Comparison of ENCODE assay signal across 13 cellular contexts in genomic region chr6:144217797-144218196, GRCh38.
A peak's percentile ranks its signal among the peaks of the same experiment; 100 is the strongest.
DNase-seq lines count a peak whose midpoint lies in the region; ATAC-seq and TF ChIP-seq lines count a peak whose summit lies in the region.
"Had no signal": no experiment of that assay in that cellular context is flagged by ENCODE, and none has a peak within 500 bp of the region (broad histone marks: within the 10 kb centered on the region; RNA-seq: fewer than 3 reads in every experiment).

No MANE protein-coding gene starts in this region.

- ATAC-seq in heart left ventricle (no peak), GM19455 (IDR thresholded peaks at IDR 0.05; ENCODE audit: unreplicated experiment) (no peak)
- ATAC-seq in naive thymus-derived CD8-positive, alpha-beta T cell: no peak

- H3K9me3 Mint-ChIP-seq in activated naive CD8-positive, alpha-beta T cell treated with anti-CD3 and anti-CD28 coated beads for 36 hours: peaks cover 8% of the 10 kb centered on the region
- H3K9me3 Mint-ChIP-seq in naive thymus-derived CD8-positive, alpha-beta T cell: peaks cover 0 to 7% (median 2%) of the 10 kb centered on the region in 9 donors

- POLR2A ChIA-PET in naive thymus-derived CD8-positive, alpha-beta T cell (lab: Charles Lee): interaction anchor here (0.7 to 1.5 kb wide), 3 partner anchors 116 to 154 kb away, joined by 3 to 4 read pairs (median 4); no protein-coding TSS in a partner anchor

- TF ChIP-seq CTCF in right atrium auricular region (IDR thresholded peaks at IDR 0.05) (no peak), heart left ventricle (IDR thresholded peaks at IDR 0.05) (no peak), uterus (IDR thresholded peaks at IDR 0.05) (no peak)

- intact Hi-C loops in heart left ventricle (cut with DNase I) (loop anchor here (1.0 to 10.0 kb wide), 16 partner anchors 45 to 267 kb away; partner anchors contain the start of genes STX11 (in 5 of the 10) and UTRN (in 4 of the 10)), uterus (cut with DNase I; ENCODE audit: low total_unique reads) (loop anchor here (5.0 to 10.0 kb wide), 2 partner anchors 67 to 265 kb away; partner anchors contain the start of gene UTRN)

- peaks cover 2% of the 10 kb centered on the region for H3K36me3 Mint-ChIP-seq in activated naive CD8-positive, alpha-beta T cell treated with anti-CD3 and anti-CD28 coated beads for 36 hours
- H3K36me3 Mint-ChIP-seq in naive thymus-derived CD8-positive, alpha-beta T cell: peaks cover 0 to 6% (median 3%) of the 10 kb centered on the region in 3 donors

- DNase-seq in right atrium auricular region (ENCODE audit: low spot score): no peak
- DNase-seq in heart left ventricle: no peak
- no peak for DNase-seq in activated naive CD8-positive, alpha-beta T cell treated with anti-CD3 and anti-CD28 coated beads for 36 hours
- DNase-seq in naive thymus-derived CD8-positive, alpha-beta T cell: no peak
- DNase-seq in uterus: no peak
- DNase-seq in HAP-1 (ENCODE audit: low spot score in 2 of 2): no peak
- DNase-seq in GF-D8 (lab: John Stamatoyannopoulos, UW): no peak
- DNase-seq: activated CD4-positive, alpha-beta memory T cell treated with anti-CD3 and anti-CD28 coated beads, Interleukin-2, amount 10 ng/mL, durations not matched to agents 7 days and 5 days; activated effector memory CD4-positive, alpha-beta T cell treated with Interleukin-2 at 50 U/mL for 16 hours; stimulated activated CD4-positive, alpha-beta T cell treated with anti-CD3 and anti-CD28 coated beads, Interleukin-4, amount 100 ng/mL, for 4 hours had no signal

- no peaks in the 10 kb centered on the region for H3K36me3 ChIP-seq in right atrium auricular region
- H3K36me3 ChIP-seq in heart left ventricle: no peaks in the 10 kb centered on the region
- no peaks in the 10 kb centered on the region for H3K36me3 ChIP-seq in uterus
- no peaks in the 10 kb centered on the region for H3K36me3 ChIP-seq in HAP-1 (replicated peaks)
- H3K36me3 ChIP-seq: BLaER1 had no signal

- no peaks in the 10 kb centered on the region for H3K27me3 ChIP-seq in right atrium auricular region
- H3K27me3 ChIP-seq in heart left ventricle: no peaks in the 10 kb centered on the region
- no peaks in the 10 kb centered on the region for H3K27me3 ChIP-seq in uterus
- H3K27me3 ChIP-seq in HAP-1 (ENCODE audit: low read depth): no peaks in the 10 kb centered on the region
- H3K27me3 ChIP-seq: BLaER1 had no signal

- H3K4me1 ChIP-seq in right atrium auricular region (peaks cover 0 to 18% of the 10 kb centered on the region in 2 donors), heart left ventricle (peaks cover 0 to 25% (median 13%) of the 10 kb centered on the region in 12 donors), uterus (peaks cover 0 to 4% of the 10 kb centered on the region in 2 donors), HAP-1 (peaks cover 6% of the 10 kb centered on the region)

- H3K27ac ChIP-seq in right atrium auricular region: peak overlapping the region; percentile 92 to 95
- peak overlapping the region in 6 of 12 donors; percentile 37 to 100 (median 96) for H3K27ac ChIP-seq in heart left ventricle
- peak overlapping the region; percentile 94 to 98 for H3K27ac ChIP-seq in uterus
- H3K27ac ChIP-seq: BLaER1, KMS-11 had no signal

- no peak overlapping the region for H3K4me3 ChIP-seq in right atrium auricular region
- no peak overlapping the region for H3K4me3 ChIP-seq in heart left ventricle
- H3K4me3 ChIP-seq in uterus: no peak overlapping the region
- H3K4me3 ChIP-seq in HAP-1: no peak overlapping the region
- H3K4me3 ChIP-seq: BLaER1 had no signal

- H3K27me3 Mint-ChIP-seq in activated naive CD8-positive, alpha-beta T cell treated with anti-CD3 and anti-CD28 coated beads for 36 hours: peaks cover 6% of the 10 kb centered on the region
- H3K27me3 Mint-ChIP-seq in naive thymus-derived CD8-positive, alpha-beta T cell: peaks cover 0 to 7% (median 0%) of the 10 kb centered on the region in 5 donors

- no peaks in the 10 kb centered on the region for H3K9me3 ChIP-seq in right atrium auricular region
- H3K9me3 ChIP-seq in heart left ventricle: peaks cover 0 to 6% (median 0%) of the 10 kb centered on the region in 12 donors
- no peaks in the 10 kb centered on the region for H3K9me3 ChIP-seq in uterus
- no peaks in the 10 kb centered on the region for H3K9me3 ChIP-seq in HAP-1

- TF ChIP-seq POLR2A in heart left ventricle (IDR thresholded peaks at IDR 0.05): no peak
- TF ChIP-seq POLR2A in uterus (IDR thresholded peaks at IDR 0.05): no peak

- in situ Hi-C loops in HAP-1 (cut with MboI; ENCODE audit: low sequenced_read_pairs): no loop called here

- peaks cover 33% of the 10 kb centered on the region for H3K4me1 Mint-ChIP-seq in activated naive CD8-positive, alpha-beta T cell treated with anti-CD3 and anti-CD28 coated beads for 36 hours
- H3K4me1 Mint-ChIP-seq in naive thymus-derived CD8-positive, alpha-beta T cell: peaks cover 29 to 42% (median 37%) of the 10 kb centered on the region in 4 donors

- no peak overlapping the region for H3K4me3 Mint-ChIP-seq in activated naive CD8-positive, alpha-beta T cell treated with anti-CD3 and anti-CD28 coated beads for 36 hours
- H3K4me3 Mint-ChIP-seq in naive thymus-derived CD8-positive, alpha-beta T cell: peak overlapping the region in 9 of 10 donors; percentile 33 to 99 (median 95)

- H3K27ac Mint-ChIP-seq in activated naive CD8-positive, alpha-beta T cell treated with anti-CD3 and anti-CD28 coated beads for 36 hours: peak overlapping the region; percentile 6
- H3K27ac Mint-ChIP-seq in naive thymus-derived CD8-positive, alpha-beta T cell: peak overlapping the region in 8 of 10 donors; percentile 35 to 100 (median 98)
